Comparison of ENCODE assay signal across 27 cellular contexts in the genomic region with DNA sequence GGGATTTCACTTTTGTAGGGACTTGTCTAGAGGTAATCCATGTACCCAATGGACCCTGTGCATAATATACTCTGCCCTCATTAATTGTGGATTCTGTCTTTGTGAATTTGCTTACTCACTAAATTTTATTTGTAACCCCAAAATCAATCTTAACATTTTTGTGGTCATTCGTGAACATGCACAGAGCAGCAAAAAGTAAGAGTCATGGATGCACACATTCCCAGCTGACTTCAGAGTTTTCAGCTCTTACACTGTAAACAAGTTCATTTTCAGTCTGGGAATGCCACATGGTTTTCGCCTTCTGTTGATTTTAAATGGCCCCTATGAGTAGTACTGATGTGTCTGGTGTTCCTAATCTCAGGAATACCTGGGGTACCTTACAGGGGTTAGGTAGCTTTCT. TPM values are rescaled to one million over a fixed set of nuclear protein-coding genes. Genes with fewer than 3 reads are reported as not detected.
A peak's percentile ranks its signal among the peaks of the same experiment; 100 is the strongest.
DNase-seq lines count a peak whose midpoint lies in the region; FAIRE-seq and TF ChIP-seq lines count a peak whose summit lies in the region.
"Had no signal": no experiment of that assay in that cellular context is flagged by ENCODE, and none has a peak within 500 bp of the region (broad histone marks: within the 10 kb centered on the region; RNA-seq: fewer than 3 reads in every experiment).

No MANE protein-coding gene starts in this region.

- H3K27ac ChIP-seq in GM23248 (peak overlapping the region; percentile 56), astrocyte (ENCODE audit: low read depth, low read length) (no peak overlapping the region), endodermal cell (ENCODE audit: low read depth, low read length) (no peak overlapping the region)
- H3K27ac ChIP-seq: stomach, tibial nerve had no signal

- H3K79me2 ChIP-seq in GM23248 (ENCODE audit: insufficient read depth) = peaks cover 13% of the 10 kb centered on the region
- H3K79me2 ChIP-seq in astrocyte (ENCODE audit: insufficient read depth, low read length) = peaks cover 3% of the 10 kb centered on the region

- H3K9ac ChIP-seq in GM23248 (no peak overlapping the region), astrocyte (ENCODE audit: low read length) (no peak overlapping the region), endodermal cell (ENCODE audit: extremely low read depth, low read length, poor library complexity, severe bottlenecking) (no peak overlapping the region)

- H2AFZ ChIP-seq in GM23248 (no peak overlapping the region), astrocyte (ENCODE audit: low read depth, low read length) (no peak overlapping the region)

- no peaks in the 10 kb centered on the region for H3K9me2 ChIP-seq in GM23248 (ENCODE audit: insufficient read depth)

- H3K27me3 Mint-ChIP-seq in astrocyte (ENCODE audit: low read depth, unreplicated experiment) (no peaks in the 10 kb centered on the region), endodermal cell (ENCODE audit: insufficient read depth) (no peaks in the 10 kb centered on the region)
- H3K27me3 Mint-ChIP-seq: naive thymus-derived CD4-positive, alpha-beta T cell had no signal

- CTCF ChIA-PET in AG04449 (lab: Yijun Ruan, JAX) = interaction anchor here (1.0 to 2.4 kb wide), 3 partner anchors 10 to 174 kb away, joined by 3 to 8 read pairs (median 4); no protein-coding TSS in a partner anchor

- no peaks in the 10 kb centered on the region for H3K27me3 ChIP-seq in GM23248 (replicated peaks; ENCODE audit: insufficient read depth)
- H3K27me3 ChIP-seq in astrocyte (ENCODE audit: insufficient read depth, low read length) = no peaks in the 10 kb centered on the region
- no peaks in the 10 kb centered on the region for H3K27me3 ChIP-seq in endodermal cell (ENCODE audit: control insufficient read depth, insufficient read depth, low read length, poor library complexity, severe bottlenecking)
- H3K27me3 ChIP-seq: stomach, tibial nerve had no signal

- H3K36me3 ChIP-seq in GM23248 (ENCODE audit: low read depth) (peaks cover 49% of the 10 kb centered on the region), astrocyte (ENCODE audit: insufficient read depth, low read length) (peaks cover 69% of the 10 kb centered on the region), endodermal cell (ENCODE audit: control insufficient read depth, insufficient read depth, low read length) (peaks cover 93% of the 10 kb centered on the region)

- H3K9me3 ChIP-seq in GM23248 (ENCODE audit: low read depth) = no peaks in the 10 kb centered on the region
- no peaks in the 10 kb centered on the region for H3K9me3 ChIP-seq in astrocyte (ENCODE audit: insufficient read depth, low read depth, low read length)
- H3K9me3 ChIP-seq in endodermal cell (ENCODE audit: control insufficient read depth, low read length) = no peaks in the 10 kb centered on the region
- H3K9me3 ChIP-seq: stomach, tibial nerve had no signal

- no peak for FAIRE-seq in astrocyte (lab: Jason Lieb, UNC)
- FAIRE-seq: G401.6 had no signal

- H3K4me1 Mint-ChIP-seq in astrocyte (ENCODE audit: low read depth, unreplicated experiment) (peaks cover 14% of the 10 kb centered on the region), endodermal cell (peaks cover 19% of the 10 kb centered on the region)

- H3K4me3 Mint-ChIP-seq in astrocyte (ENCODE audit: unreplicated experiment) (no peak overlapping the region), endodermal cell (no peak overlapping the region)
- H3K4me3 Mint-ChIP-seq: naive thymus-derived CD4-positive, alpha-beta T cell had no signal

- H3K4me3 ChIP-seq in AG04449 (ENCODE audit: low read depth, low read length) (no peak overlapping the region), GM23248 (no peak overlapping the region), astrocyte (ENCODE audit: insufficient read depth, low read depth, low read length) (no peak overlapping the region), endodermal cell (ENCODE audit: low read length) (no peak overlapping the region)
- H3K4me3 ChIP-seq: stomach, tibial nerve had no signal

- H3K4me2 ChIP-seq in GM23248 (ENCODE audit: unreplicated experiment) = no peak overlapping the region
- H3K4me2 ChIP-seq in astrocyte (ENCODE audit: low read length) = no peak overlapping the region

- TF ChIP-seq CTCF in AG04449 (IDR thresholded peaks at IDR 0.05; ENCODE audit: insufficient read depth, low read length, missing control alignments) (no peak), astrocyte (IDR thresholded peaks at IDR 0.05; ENCODE audit: insufficient read depth, low read depth, low read length) (no peak), endodermal cell (conservative IDR thresholded peaks at IDR 0.05) (no peak)

- H3K4me1 ChIP-seq in GM23248 (ENCODE audit: insufficient read depth) (peaks cover 18% of the 10 kb centered on the region), astrocyte (ENCODE audit: insufficient read depth, low read length) (peaks cover 6% of the 10 kb centered on the region), endodermal cell (ENCODE audit: control insufficient read depth, insufficient read depth, low read length) (no peaks in the 10 kb centered on the region)

- peak; percentile 59 for DNase-seq in AG04449 (ENCODE audit: low read depth, low spot score)
- DNase-seq in GM23248 = peak; percentile 50
- peak; percentile 83 for DNase-seq in astrocyte (ENCODE audit: low read depth)
- peak; percentile 73 for DNase-seq in iris pigment epithelial cell (ENCODE audit: low read depth)
- DNase-seq in endodermal cell = no peak
- no peak for DNase-seq in effector CD8-positive, alpha-beta T cell (lab: John Stamatoyannopoulos, UW)
- no peak for DNase-seq in foreskin melanocyte
- no peak for DNase-seq in NCI-H2107 (lab: John Stamatoyannopoulos, UW)
- DNase-seq: activated CD4-positive, alpha-beta T cell treated with anti-CD3 and anti-CD28 coated beads for 1 hour; activated naive CD4-positive, alpha-beta T cell treated with Interleukin-2 at 50 U/mL for 16 hours; activated T-cell treated with anti-CD3 and anti-CD28 coated beads, Interleukin-2, amount 50 U/mL, for 48 hours; anterior cingulate cortex; cerebellar nuclear complex; DMS 273 treated with DMSO at 0.1 percent for 48 hours; effector CD4-positive, alpha-beta T cell; head of caudate nucleus; mesendoderm; naive thymus-derived CD4-positive, alpha-beta T cell; NCI-H510A; retina; SIG-M5; stomach had no signal

- POLR2A ChIA-PET in AG04449 (lab: Yijun Ruan, JAX) = no interaction called here

- H3K36me3 Mint-ChIP-seq in astrocyte (ENCODE audit: low read depth, unreplicated experiment) (peaks cover 36% of the 10 kb centered on the region), endodermal cell (ENCODE audit: low read depth) (peaks cover 82% of the 10 kb centered on the region)

- H4K20me1 ChIP-seq in GM23248 (ENCODE audit: insufficient read depth) (no peaks in the 10 kb centered on the region), astrocyte (ENCODE audit: insufficient read depth, low read length) (peaks cover 7% of the 10 kb centered on the region)

- H3F3A ChIP-seq in GM23248 (ENCODE audit: insufficient read depth) = peaks cover 15% of the 10 kb centered on the region; the same call in 1 of the 2 replicates

- H3K9me3 Mint-ChIP-seq in astrocyte (ENCODE audit: unreplicated experiment) = no peaks in the 10 kb centered on the region
- H3K9me3 Mint-ChIP-seq in endodermal cell = no peaks in the 10 kb centered on the region
- H3K9me3 Mint-ChIP-seq: naive thymus-derived CD4-positive, alpha-beta T cell had no signal

- in situ Hi-C loops in GM23248 (cut with MboI) = no loop called here

- 55 to 59% methylated on average over 2 of the region's 2 CpGs for WGBS in GM23248 (ENCODE audit: low coverage in 1 of 2, low lambda C conversion rate in 2 of 2, missing lambda C conversion rate in 2 of 2), 2 experiments
- WGBS in endodermal cell (ENCODE audit: insufficient coverage in 1 of 2, insufficient read length in 1 of 2), 2 experiments = 86 to 88% methylated on average over 2 of the region's 2 CpGs

- H3K27ac Mint-ChIP-seq in astrocyte (ENCODE audit: unreplicated experiment) (no peak overlapping the region), endodermal cell (no peak overlapping the region)

RNA-seq across cellular contexts. Expression of gene TAC4, which starts 24.3 kb away (rescaled TPM):
- total RNA-seq in GM23248 (2014; rRNA removed; shearing (Covaris generic)) = not detected in 2 replicates
- polyA plus RNA-seq in GM23248 (2016; fragmentation: Nextera tagmentation; extraction: Ambion mirVana) = not detected in 2 replicates
- not detected in 2 replicates for total RNA-seq in astrocyte
- 1 to 10 TPM; 1.5 to 3.2 TPM for total RNA-seq in endodermal cell
- polyA plus RNA-seq in endodermal cell (2013, experiment 1 of 2) = not detected
- not detected for polyA plus RNA-seq in endodermal cell (2013, experiment 2 of 2)
- total RNA-seq: A673; left cardiac atrium; naive thymus-derived CD4-positive, alpha-beta T cell; omental fat pad; stomach; tibial nerve had no signal
- polyA plus RNA-seq: naive thymus-derived CD4-positive, alpha-beta T cell; stomach had no signal

RNA-seq across cellular contexts. Expression of gene KAT7, which starts 35.1 kb away (rescaled TPM):
- 20.9 and 41.9 TPM in 2 replicates for total RNA-seq in GM23248 (2014; rRNA removed; shearing (Covaris generic))
- polyA plus RNA-seq in GM23248 (2016; fragmentation: Nextera tagmentation; extraction: Ambion mirVana) = 27.0 and 27.5 TPM in 2 replicates
- 40.8 and 42.0 TPM in 2 replicates for total RNA-seq in astrocyte
- total RNA-seq in endodermal cell = 10 to 100 TPM; 77.8 to 80.5 TPM
- 67.6 TPM for polyA plus RNA-seq in endodermal cell (2013, experiment 1 of 2)
- polyA plus RNA-seq in endodermal cell (2013, experiment 2 of 2) = 54.9 TPM

RNA-seq across cellular contexts. Expression of gene FAM117A, which starts 59.7 kb away (rescaled TPM):
- total RNA-seq in GM23248 (2014; rRNA removed; shearing (Covaris generic)) = 4.0 and 10.2 TPM in 2 replicates
- 1.8 and 2.1 TPM in 2 replicates for polyA plus RNA-seq in GM23248 (2016; fragmentation: Nextera tagmentation; extraction: Ambion mirVana)
- total RNA-seq in astrocyte = 5.4 and 8.0 TPM in 2 replicates
- total RNA-seq in endodermal cell = 10 to 100 TPM; 15.4 to 16.8 TPM
- polyA plus RNA-seq in endodermal cell (2013, experiment 1 of 2) = 23.3 TPM
- polyA plus RNA-seq in endodermal cell (2013, experiment 2 of 2) = 20.1 TPM

Comparison
In these comparisons a context has a peak if more than half of its experiments do, and no peak if none do; other contexts are left out.
1. DNase-seq: peak in AG04449 (single experiment), GM23248 (single experiment), astrocyte (single experiment) and iris pigment epithelial cell (single experiment); none in endodermal cell (single experiment), effector CD8-positive, alpha-beta T cell (single experiment), foreskin melanocyte (single experiment) and NCI-H2107 (single experiment).